Comparison of ENCODE assay signal across 9 cellular contexts in genomic region chr14:49692895-49693737, GRCh38. TPM values are rescaled to one million over a fixed set of nuclear protein-coding genes. Genes with fewer than 3 reads are reported as not detected.
DNase-seq lines count a peak whose midpoint lies in the region; ATAC-seq, FAIRE-seq and TF ChIP-seq lines count a peak whose summit lies in the region.
"Had no signal": no experiment of that assay in that cellular context is flagged by ENCODE, and none has a peak within 500 bp of the region (broad histone marks: within the 10 kb centered on the region; RNA-seq: fewer than 3 reads in every experiment).

KLHDC1 (plus strand) TSS chr14:49693120; CDS start chr14:49693195, 75 bp downstream.

- peak within 1 kb of the TSS; percentile 71 for H3K9ac ChIP-seq in endothelial cell of umbilical vein (replicated peaks; ENCODE audit: extremely low read depth, insufficient read depth, low read length)

- H4K20me1 ChIP-seq in endothelial cell of umbilical vein (replicated peaks; ENCODE audit: control insufficient read depth, extremely low read depth, insufficient read depth, low read length), result no peaks in the 10 kb centered on the region

- POLR2A ChIA-PET in CD4-positive, alpha-beta T cell (lab: Charles Lee), result interaction anchor here (1.0 to 2.9 kb wide), 9 partner anchors 18 to 424 kb away, joined by 3 to 34 read pairs (median 6); partner anchors contain the start of genes DNAAF2, KLHDC2, MGAT2 and NEMF
- POLR2A ChIA-PET in endothelial cell of umbilical vein (lab: Charles Lee), result interaction anchor here (1.1 kb wide), 1 partner anchor 74 kb away, joined by 3 read pairs; the partner anchor contains the start of gene KLHDC2

- H3K27ac Mint-ChIP-seq in CD4-positive, alpha-beta T cell, result peak within 1 kb of the TSS; percentile 88

- peak; percentile 74 for FAIRE-seq in endothelial cell of umbilical vein (lab: Jason Lieb, UNC)
- FAIRE-seq: endometrium had no signal

- CTCF ChIA-PET in CD4-positive, alpha-beta T cell (lab: Charles Lee), result interaction anchor here (0.6 to 1.6 kb wide), 5 partner anchors 8 to 106 kb away, joined by 3 to 5 read pairs (median 4); partner anchors contain the start of genes KLHDC2 and RPS29
- CTCF ChIA-PET in endothelial cell of umbilical vein (lab: Charles Lee), result interaction anchor here (0.9 to 2.3 kb wide), 3 partner anchors 55 to 73 kb away, joined by 3 to 14 read pairs (median 4); partner anchors contain the start of genes MGAT2 and RPL36AL

- H3K27me3 Mint-ChIP-seq in CD4-positive, alpha-beta T cell, result no peaks in the 10 kb centered on the region

- intact Hi-C loops in CD4-positive, alpha-beta T cell (cut with DNase I, micrococcal nuclease), result loop anchor here (5.0 kb wide), 3 partner anchors 61 to 106 kb away; partner anchors contain the start of genes KLHDC2 (in 1 of the 2) and RPS29 (in 1 of the 2)
- intact Hi-C loops in endothelial cell of umbilical vein (cut with micrococcal nuclease), result loop anchor here (2.0 kb wide), 3 partner anchors 58 to 106 kb away; partner anchors contain the start of genes DNAAF2 and RPS29

- H3K4me3 Mint-ChIP-seq in CD4-positive, alpha-beta T cell, result peak within 1 kb of the TSS; percentile 97

- peak; percentile 66 to 83 (median 74) for DNase-seq in CD4-positive, alpha-beta T cell
- peak; percentile 38 to 74 for DNase-seq in HL-60 (ENCODE audit: low read depth in 1 of 2, low spot score in 1 of 2)
- DNase-seq in NOMO-1 treated with DMSO at 0.1 percent for 48 hours (lab: John Stamatoyannopoulos, UW; ENCODE audit: unreplicated experiment), result peak; percentile 71
- DNase-seq in activated CD8-positive, alpha-beta memory T cell treated with anti-CD3 and anti-CD28 coated beads, Interleukin-2, amount 50 U/mL, for 48 hours, result peak; percentile 87
- DNase-seq in endothelial cell of umbilical vein (ENCODE audit: low read depth, low spot score), result peak; percentile 85
- peak; percentile 69 for DNase-seq in middle frontal gyrus (ENCODE audit: extremely low spot score, low spot score)
- peak; percentile 55 for DNase-seq in stimulated activated CD8-positive, alpha-beta memory T cell treated with anti-CD3 and anti-CD28 coated beads, Interleukin-15, amount 100 ng/mL, for 48 hours (ENCODE audit: low read depth in 2 of 2)

- TF ChIP-seq CTCF in CD4-positive, alpha-beta T cell (IDR thresholded peaks at IDR 0.05), result no peak
- TF ChIP-seq CTCF in HL-60 (IDR thresholded peaks at IDR 0.05; ENCODE audit: insufficient read depth, low read length), result no peak
- no peak for TF ChIP-seq CTCF in endothelial cell of umbilical vein (IDR thresholded peaks at IDR 0.05; ENCODE audit: extremely low read depth in 1 of 2, insufficient read depth in 1 of 2, low read depth in 1 of 2, low read length in 2 of 2)

- no peaks in the 10 kb centered on the region for H3K79me2 ChIP-seq in endothelial cell of umbilical vein (ENCODE audit: control insufficient read depth, insufficient read depth, low read length)

- no peaks in the 10 kb centered on the region for H3K9me1 ChIP-seq in endothelial cell of umbilical vein (replicated peaks; ENCODE audit: control insufficient read depth, extremely low read depth, insufficient read depth, low read length)

- H3K9me3 ChIP-seq in CD4-positive, alpha-beta T cell (ENCODE audit: control insufficient read depth, low read length), result no peaks in the 10 kb centered on the region
- H3K9me3 ChIP-seq in endothelial cell of umbilical vein (replicated peaks; ENCODE audit: control insufficient read depth, insufficient read depth, low read length), result no peaks in the 10 kb centered on the region

- H3K4me2 ChIP-seq in endothelial cell of umbilical vein (ENCODE audit: insufficient read depth, low read length), result peak within 1 kb of the TSS; percentile 81

- H2AFZ ChIP-seq in endothelial cell of umbilical vein (ENCODE audit: low read depth, low read length), result peak within 1 kb of the TSS; percentile 38

- H3K36me3 Mint-ChIP-seq in CD4-positive, alpha-beta T cell (ENCODE audit: low read depth), result peaks cover 9% of the 10 kb centered on the region

- dilution Hi-C loops in endothelial cell of umbilical vein (cut with MboI; ENCODE audit: extremely low pct_ligation_motif_present, low sequenced_read_pairs), result no loop called here

- peak; percentile 85 for ATAC-seq in CD4-positive, alpha-beta T cell (ENCODE audit: poor library complexity)
- ATAC-seq in GM19463 (IDR thresholded peaks at IDR 0.05; ENCODE audit: unreplicated experiment), result peak; percentile 56

- H3K27ac ChIP-seq in CD4-positive, alpha-beta T cell (ENCODE audit: low read depth, low read length), result peak within 1 kb of the TSS; percentile 60
- peak within 1 kb of the TSS; percentile 63 for H3K27ac ChIP-seq in HL-60 (replicated peaks)
- H3K27ac ChIP-seq in endothelial cell of umbilical vein (ENCODE audit: insufficient read depth, low read depth, low read length), result peak within 1 kb of the TSS; percentile 10

- H3K27me3 ChIP-seq in CD4-positive, alpha-beta T cell (ENCODE audit: control insufficient read depth, insufficient read depth, low read length), result no peaks in the 10 kb centered on the region
- no peaks in the 10 kb centered on the region for H3K27me3 ChIP-seq in HL-60 (ENCODE audit: insufficient read depth, poor library complexity, severe bottlenecking)
- H3K27me3 ChIP-seq in endothelial cell of umbilical vein (ENCODE audit: control insufficient read depth in 2 of 2, insufficient read depth in 2 of 2, low read length in 2 of 2), result no peaks in the 10 kb centered on the region

- BruUV-seq in endothelial cell of umbilical vein (replicated peaks; lab: Mats Ljungman, UMichigan), result TSS peak; percentile 54

- H3K9me3 Mint-ChIP-seq in CD4-positive, alpha-beta T cell, result no peaks in the 10 kb centered on the region

- peaks cover 50% of the 10 kb centered on the region for H3K4me1 Mint-ChIP-seq in CD4-positive, alpha-beta T cell (ENCODE audit: low read depth)

- H3K4me3 ChIP-seq in HL-60 (replicated peaks; ENCODE audit: insufficient read depth, low read length) (peak within 1 kb of the TSS; percentile 46), endothelial cell of umbilical vein (replicated peaks in 1 of 3; ENCODE audit: insufficient read depth in 1 of 3, low read depth in 1 of 3, low read length in 3 of 3) (peak within 1 kb of the TSS; percentile 48 to 91 (median 72))

- peaks cover 9% of the 10 kb centered on the region for H3K4me1 ChIP-seq in endothelial cell of umbilical vein (ENCODE audit: control insufficient read depth, extremely low read depth, insufficient read depth, low read length)

- TF ChIP-seq POLR2A in endothelial cell of umbilical vein (IDR thresholded peaks at IDR 0.05; ENCODE audit: low read depth, low read length), result peak; percentile 95

- no peaks in the 10 kb centered on the region for H3K36me3 ChIP-seq in endothelial cell of umbilical vein (ENCODE audit: control insufficient read depth in 2 of 2, extremely low read depth in 1 of 2, insufficient read depth in 2 of 2, low read length in 2 of 2)

TF ChIP-seq in endothelial cell of umbilical vein, 7 proteins besides CTCF, POLR2A, EP300 and RAD21:
- TF ChIP-seq POLR2AphosphoS5 (IDR thresholded peaks at IDR 0.05; ENCODE audit: insufficient read depth, low read depth, low read length) (peak; percentile 91), JUN (IDR thresholded peaks at IDR 0.05; ENCODE audit: borderline replicate concordance, insufficient read depth, insufficient read length, low read depth) (no peak)

RNA-seq across cellular contexts. Expression of gene KLHDC1, which starts in this region (rescaled TPM):
- total RNA-seq in CD4-positive, alpha-beta T cell, result 10 to 100 TPM in 1 of 2 experiments, 1 to 10 TPM in 1; 9.8 to 11.8 TPM
- 1.2 and 1.6 TPM in 2 replicates for total RNA-seq in endothelial cell of umbilical vein
- polyA plus RNA-seq in endothelial cell of umbilical vein, result 0.22 and 0.77 TPM in 2 replicates
- 0.20 and 0.30 TPM in 2 replicates for polyA plus RNA-seq in endothelial cell of umbilical vein (2011; cell fraction: cytosol; rRNA removed)
- 1.8 and 2.3 TPM in 2 replicates for polyA plus RNA-seq in endothelial cell of umbilical vein (2011; cell fraction: nucleus; rRNA removed)
- 0.47 and 0.68 TPM in 2 replicates for polyA plus RNA-seq in endothelial cell of umbilical vein (2012)
- 1.2 and 1.7 TPM in 2 replicates for polyA minus RNA-seq in endothelial cell of umbilical vein
- polyA minus RNA-seq in endothelial cell of umbilical vein (2011; cell fraction: cytosol; rRNA and poly(A)+ RNA removed), result not detected
- 0.91 and 2.2 TPM in 2 replicates for polyA minus RNA-seq in endothelial cell of umbilical vein (2011; cell fraction: nucleus; rRNA and poly(A)+ RNA removed)

Comparison
In these comparisons a context has a peak if more than half of its experiments do, and no peak if none do; other contexts are left out.
1. Peak in every context shown above with its lines: DNase-seq, ATAC-seq, H3K4me3 ChIP-seq and H3K27ac ChIP-seq.
2. H3K27ac ChIP-seq: peak in every context shown above with its lines; median percentile 63 in HL-60; 60 in CD4-positive, alpha-beta T cell; 10 in endothelial cell of umbilical vein.